Comparison of ENCODE assay signal across 1 cellular context in the genomic region with DNA sequence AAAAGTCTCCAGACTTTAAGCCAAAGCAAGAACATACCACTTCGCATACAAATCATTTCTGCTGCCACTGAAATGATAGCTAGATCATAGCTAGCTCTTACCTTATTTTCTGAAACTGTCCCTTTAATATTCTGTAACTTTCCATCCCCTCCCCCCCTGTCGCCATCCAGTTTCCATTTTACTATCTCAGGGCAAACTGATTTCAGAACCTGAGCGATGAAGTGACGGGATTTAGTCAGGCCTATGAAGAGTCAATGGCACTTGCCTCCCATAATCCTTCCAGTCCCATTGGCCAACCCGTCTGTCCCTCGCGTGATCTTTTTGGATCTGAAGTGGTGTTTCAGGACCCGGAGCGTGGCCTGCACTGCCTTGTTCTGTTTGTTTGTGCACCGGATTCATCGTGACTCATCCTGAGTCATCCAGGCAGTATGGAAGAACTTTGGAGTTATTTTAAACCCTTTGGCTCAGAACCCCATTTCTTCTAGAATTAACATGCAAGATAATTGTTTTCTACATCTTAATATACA.
TF ChIP-seq lines count a peak whose summit lies in the region.

No MANE protein-coding gene starts in this region.

TF ChIP-seq in GM12878, 131 proteins besides CTCF, POLR2A, EP300 and RAD21 (continued from another document and continues in another):
- TF ChIP-seq ZNF274 (IDR thresholded peaks at IDR 0.05; ENCODE audit: insufficient read depth, insufficient read length) (no peak), NFXL1 (IDR thresholded peaks at IDR 0.05; ENCODE audit: borderline replicate concordance) (no peak), IRF4 (IDR thresholded peaks at IDR 0.05; ENCODE audit: low read depth, low read length) (0 out of 2 replicates have a peak, but pooled peaks have one; percentile 25), RUNX3 (IDR thresholded peaks at IDR 0.05; ENCODE audit: low read length) (no peak; the same call in 1 of the 2 replicates), BRCA1 (IDR thresholded peaks at IDR 0.05; ENCODE audit: low read depth, low read length) (no peak), RELA (IDR thresholded peaks at IDR 0.05; ENCODE audit: borderline replicate concordance, partially characterized antibody) (no peak), NFYA (IDR thresholded peaks at IDR 0.05; ENCODE audit: borderline replicate concordance, low read depth, low read length) (no peak), YY1 (IDR thresholded peaks at IDR 0.05; ENCODE audit: low read depth, low read length) (no peak), EZH2 (IDR thresholded peaks at IDR 0.05; ENCODE audit: borderline replicate concordance, control insufficient read depth, low read depth, low read length) (no peak), HCFC1 (IDR thresholded peaks at IDR 0.05; ENCODE audit: low read length) (no peak), ZBED1 (IDR thresholded peaks at IDR 0.05; ENCODE audit: borderline replicate concordance) (no peak), RFX5 (IDR thresholded peaks at IDR 0.05; ENCODE audit: low read depth, low read length) (no peak), MEF2B (IDR thresholded peaks at IDR 0.05; ENCODE audit: partially characterized antibody, poor library complexity, severe bottlenecking) (no peak), GABPA (IDR thresholded peaks at IDR 0.05; ENCODE audit: low read depth) (no peak), CREM (IDR thresholded peaks at IDR 0.05; ENCODE audit: low read depth) (0 out of 2 replicates have a peak, but pooled peaks have one; percentile 16), MYC (IDR thresholded peaks at IDR 0.05; ENCODE audit: insufficient read depth, insufficient read length, insufficient replicate concordance, low read length, severe bottlenecking) (no peak), ZSCAN29 (IDR thresholded peaks at IDR 0.05) (no peak), EGR1 (IDR thresholded peaks at IDR 0.05; ENCODE audit: borderline replicate concordance in 1 of 2, low read depth in 2 of 2, low read length in 2 of 2) (no peak), TCF12 (IDR thresholded peaks at IDR 0.05; ENCODE audit: low read depth, low read length) (no peak), CHD1 (IDR thresholded peaks at IDR 0.05; ENCODE audit: low read depth, low read length) (no peak), HDGF (IDR thresholded peaks at IDR 0.05) (no peak), ZNF217 (IDR thresholded peaks at IDR 0.05) (no peak), LARP7 (IDR thresholded peaks at IDR 0.05) (no peak), MEF2A (IDR thresholded peaks at IDR 0.05; ENCODE audit: insufficient read depth, low read depth, low read length) (no peak), JUNB (IDR thresholded peaks at IDR 0.05) (peak; percentile 66), SRF (IDR thresholded peaks at IDR 0.05; ENCODE audit: low read depth in 2 of 2, low read length in 2 of 2) (no peak), CBX3 (IDR thresholded peaks at IDR 0.05; ENCODE audit: borderline replicate concordance, low read depth) (no peak), NFIC (IDR thresholded peaks at IDR 0.05; ENCODE audit: low read depth, low read length) (peak; percentile 53; the same call in 1 of the 2 replicates), POU2F2 (IDR thresholded peaks at IDR 0.05; ENCODE audit: borderline replicate concordance, low read depth, low read length) (no peak), SP1 (IDR thresholded peaks at IDR 0.05; ENCODE audit: low read depth, low read length) (no peak)
- TF ChIP-seq, protein P1, sequence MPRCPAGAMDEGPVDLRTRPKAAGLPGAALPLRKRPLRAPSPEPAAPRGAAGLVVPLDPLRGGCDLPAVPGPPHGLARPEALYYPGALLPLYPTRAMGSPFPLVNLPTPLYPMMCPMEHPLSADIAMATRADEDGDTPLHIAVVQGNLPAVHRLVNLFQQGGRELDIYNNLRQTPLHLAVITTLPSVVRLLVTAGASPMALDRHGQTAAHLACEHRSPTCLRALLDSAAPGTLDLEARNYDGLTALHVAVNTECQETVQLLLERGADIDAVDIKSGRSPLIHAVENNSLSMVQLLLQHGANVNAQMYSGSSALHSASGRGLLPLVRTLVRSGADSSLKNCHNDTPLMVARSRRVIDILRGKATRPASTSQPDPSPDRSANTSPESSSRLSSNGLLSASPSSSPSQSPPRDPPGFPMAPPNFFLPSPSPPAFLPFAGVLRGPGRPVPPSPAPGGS (IDR thresholded peaks at IDR 0.05; ENCODE audit: borderline replicate concordance, insufficient read depth, low read depth, low read length, poor library complexity, severe bottlenecking), result peak; percentile 66
- TF ChIP-seq, protein P2, sequence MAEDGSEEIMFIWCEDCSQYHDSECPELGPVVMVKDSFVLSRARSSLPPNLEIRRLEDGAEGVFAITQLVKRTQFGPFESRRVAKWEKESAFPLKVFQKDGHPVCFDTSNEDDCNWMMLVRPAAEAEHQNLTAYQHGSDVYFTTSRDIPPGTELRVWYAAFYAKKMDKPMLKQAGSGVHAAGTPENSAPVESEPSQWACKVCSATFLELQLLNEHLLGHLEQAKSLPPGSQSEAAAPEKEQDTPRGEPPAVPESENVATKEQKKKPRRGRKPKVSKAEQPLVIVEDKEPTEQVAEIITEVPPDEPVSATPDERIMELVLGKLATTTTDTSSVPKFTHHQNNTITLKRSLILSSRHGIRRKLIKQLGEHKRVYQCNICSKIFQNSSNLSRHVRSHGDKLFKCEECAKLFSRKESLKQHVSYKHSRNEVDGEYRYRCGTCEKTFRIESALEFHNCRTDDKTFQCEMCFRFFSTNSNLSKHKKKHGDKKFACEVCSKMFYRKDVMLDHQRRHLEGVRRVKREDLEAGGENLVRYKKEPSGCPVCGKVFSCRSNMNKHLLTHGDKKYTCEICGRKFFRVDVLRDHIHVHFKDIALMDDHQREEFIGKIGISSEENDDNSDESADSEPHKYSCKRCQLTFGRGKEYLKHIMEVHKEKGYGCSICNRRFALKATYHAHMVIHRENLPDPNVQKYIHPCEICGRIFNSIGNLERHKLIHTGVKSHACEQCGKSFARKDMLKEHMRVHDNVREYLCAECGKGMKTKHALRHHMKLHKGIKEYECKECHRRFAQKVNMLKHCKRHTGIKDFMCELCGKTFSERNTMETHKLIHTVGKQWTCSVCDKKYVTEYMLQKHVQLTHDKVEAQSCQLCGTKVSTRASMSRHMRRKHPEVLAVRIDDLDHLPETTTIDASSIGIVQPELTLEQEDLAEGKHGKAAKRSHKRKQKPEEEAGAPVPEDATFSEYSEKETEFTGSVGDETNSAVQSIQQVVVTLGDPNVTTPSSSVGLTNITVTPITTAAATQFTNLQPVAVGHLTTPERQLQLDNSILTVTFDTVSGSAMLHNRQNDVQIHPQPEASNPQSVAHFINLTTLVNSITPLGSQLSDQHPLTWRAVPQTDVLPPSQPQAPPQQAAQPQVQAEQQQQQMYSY (CRISPR knock-in tag; IDR thresholded peaks at IDR 0.05), result no peak
- TF ChIP-seq, protein P3, sequence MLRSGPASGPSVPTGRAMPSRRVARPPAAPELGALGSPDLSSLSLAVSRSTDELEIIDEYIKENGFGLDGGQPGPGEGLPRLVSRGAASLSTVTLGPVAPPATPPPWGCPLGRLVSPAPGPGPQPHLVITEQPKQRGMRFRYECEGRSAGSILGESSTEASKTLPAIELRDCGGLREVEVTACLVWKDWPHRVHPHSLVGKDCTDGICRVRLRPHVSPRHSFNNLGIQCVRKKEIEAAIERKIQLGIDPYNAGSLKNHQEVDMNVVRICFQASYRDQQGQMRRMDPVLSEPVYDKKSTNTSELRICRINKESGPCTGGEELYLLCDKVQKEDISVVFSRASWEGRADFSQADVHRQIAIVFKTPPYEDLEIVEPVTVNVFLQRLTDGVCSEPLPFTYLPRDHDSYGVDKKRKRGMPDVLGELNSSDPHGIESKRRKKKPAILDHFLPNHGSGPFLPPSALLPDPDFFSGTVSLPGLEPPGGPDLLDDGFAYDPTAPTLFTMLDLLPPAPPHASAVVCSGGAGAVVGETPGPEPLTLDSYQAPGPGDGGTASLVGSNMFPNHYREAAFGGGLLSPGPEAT (IDR thresholded peaks at IDR 0.05; ENCODE audit: low read depth), result no peak
- TF ChIP-seq, protein P4, sequence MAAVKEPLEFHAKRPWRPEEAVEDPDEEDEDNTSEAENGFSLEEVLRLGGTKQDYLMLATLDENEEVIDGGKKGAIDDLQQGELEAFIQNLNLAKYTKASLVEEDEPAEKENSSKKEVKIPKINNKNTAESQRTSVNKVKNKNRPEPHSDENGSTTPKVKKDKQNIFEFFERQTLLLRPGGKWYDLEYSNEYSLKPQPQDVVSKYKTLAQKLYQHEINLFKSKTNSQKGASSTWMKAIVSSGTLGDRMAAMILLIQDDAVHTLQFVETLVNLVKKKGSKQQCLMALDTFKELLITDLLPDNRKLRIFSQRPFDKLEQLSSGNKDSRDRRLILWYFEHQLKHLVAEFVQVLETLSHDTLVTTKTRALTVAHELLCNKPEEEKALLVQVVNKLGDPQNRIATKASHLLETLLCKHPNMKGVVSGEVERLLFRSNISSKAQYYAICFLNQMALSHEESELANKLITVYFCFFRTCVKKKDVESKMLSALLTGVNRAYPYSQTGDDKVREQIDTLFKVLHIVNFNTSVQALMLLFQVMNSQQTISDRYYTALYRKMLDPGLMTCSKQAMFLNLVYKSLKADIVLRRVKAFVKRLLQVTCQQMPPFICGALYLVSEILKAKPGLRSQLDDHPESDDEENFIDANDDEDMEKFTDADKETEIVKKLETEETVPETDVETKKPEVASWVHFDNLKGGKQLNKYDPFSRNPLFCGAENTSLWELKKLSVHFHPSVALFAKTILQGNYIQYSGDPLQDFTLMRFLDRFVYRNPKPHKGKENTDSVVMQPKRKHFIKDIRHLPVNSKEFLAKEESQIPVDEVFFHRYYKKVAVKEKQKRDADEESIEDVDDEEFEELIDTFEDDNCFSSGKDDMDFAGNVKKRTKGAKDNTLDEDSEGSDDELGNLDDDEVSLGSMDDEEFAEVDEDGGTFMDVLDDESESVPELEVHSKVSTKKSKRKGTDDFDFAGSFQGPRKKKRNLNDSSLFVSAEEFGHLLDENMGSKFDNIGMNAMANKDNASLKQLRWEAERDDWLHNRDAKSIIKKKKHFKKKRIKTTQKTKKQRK (IDR thresholded peaks at IDR 0.05; ENCODE audit: low read depth, low read length), result no peak
- TF ChIP-seq, protein P5, sequence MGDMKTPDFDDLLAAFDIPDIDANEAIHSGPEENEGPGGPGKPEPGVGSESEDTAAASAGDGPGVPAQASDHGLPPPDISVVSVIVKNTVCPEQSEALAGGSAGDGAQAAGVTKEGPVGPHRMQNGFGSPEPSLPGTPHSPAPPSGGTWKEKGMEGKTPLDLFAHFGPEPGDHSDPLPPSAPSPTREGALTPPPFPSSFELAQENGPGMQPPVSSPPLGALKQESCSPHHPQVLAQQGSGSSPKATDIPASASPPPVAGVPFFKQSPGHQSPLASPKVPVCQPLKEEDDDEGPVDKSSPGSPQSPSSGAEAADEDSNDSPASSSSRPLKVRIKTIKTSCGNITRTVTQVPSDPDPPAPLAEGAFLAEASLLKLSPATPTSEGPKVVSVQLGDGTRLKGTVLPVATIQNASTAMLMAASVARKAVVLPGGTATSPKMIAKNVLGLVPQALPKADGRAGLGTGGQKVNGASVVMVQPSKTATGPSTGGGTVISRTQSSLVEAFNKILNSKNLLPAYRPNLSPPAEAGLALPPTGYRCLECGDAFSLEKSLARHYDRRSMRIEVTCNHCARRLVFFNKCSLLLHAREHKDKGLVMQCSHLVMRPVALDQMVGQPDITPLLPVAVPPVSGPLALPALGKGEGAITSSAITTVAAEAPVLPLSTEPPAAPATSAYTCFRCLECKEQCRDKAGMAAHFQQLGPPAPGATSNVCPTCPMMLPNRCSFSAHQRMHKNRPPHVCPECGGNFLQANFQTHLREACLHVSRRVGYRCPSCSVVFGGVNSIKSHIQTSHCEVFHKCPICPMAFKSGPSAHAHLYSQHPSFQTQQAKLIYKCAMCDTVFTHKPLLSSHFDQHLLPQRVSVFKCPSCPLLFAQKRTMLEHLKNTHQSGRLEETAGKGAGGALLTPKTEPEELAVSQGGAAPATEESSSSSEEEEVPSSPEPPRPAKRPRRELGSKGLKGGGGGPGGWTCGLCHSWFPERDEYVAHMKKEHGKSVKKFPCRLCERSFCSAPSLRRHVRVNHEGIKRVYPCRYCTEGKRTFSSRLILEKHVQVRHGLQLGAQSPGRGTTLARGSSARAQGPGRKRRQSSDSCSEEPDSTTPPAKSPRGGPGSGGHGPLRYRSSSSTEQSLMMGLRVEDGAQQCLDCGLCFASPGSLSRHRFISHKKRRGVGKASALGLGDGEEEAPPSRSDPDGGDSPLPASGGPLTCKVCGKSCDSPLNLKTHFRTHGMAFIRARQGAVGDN (IDR thresholded peaks at IDR 0.05), result no peak
- TF ChIP-seq, protein P6, sequence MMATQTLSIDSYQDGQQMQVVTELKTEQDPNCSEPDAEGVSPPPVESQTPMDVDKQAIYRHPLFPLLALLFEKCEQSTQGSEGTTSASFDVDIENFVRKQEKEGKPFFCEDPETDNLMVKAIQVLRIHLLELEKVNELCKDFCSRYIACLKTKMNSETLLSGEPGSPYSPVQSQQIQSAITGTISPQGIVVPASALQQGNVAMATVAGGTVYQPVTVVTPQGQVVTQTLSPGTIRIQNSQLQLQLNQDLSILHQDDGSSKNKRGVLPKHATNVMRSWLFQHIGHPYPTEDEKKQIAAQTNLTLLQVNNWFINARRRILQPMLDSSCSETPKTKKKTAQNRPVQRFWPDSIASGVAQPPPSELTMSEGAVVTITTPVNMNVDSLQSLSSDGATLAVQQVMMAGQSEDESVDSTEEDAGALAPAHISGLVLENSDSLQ (IDR thresholded peaks at IDR 0.05), result peak; percentile 22; the same call in 1 of the 2 replicates
- TF ChIP-seq, protein P7, sequence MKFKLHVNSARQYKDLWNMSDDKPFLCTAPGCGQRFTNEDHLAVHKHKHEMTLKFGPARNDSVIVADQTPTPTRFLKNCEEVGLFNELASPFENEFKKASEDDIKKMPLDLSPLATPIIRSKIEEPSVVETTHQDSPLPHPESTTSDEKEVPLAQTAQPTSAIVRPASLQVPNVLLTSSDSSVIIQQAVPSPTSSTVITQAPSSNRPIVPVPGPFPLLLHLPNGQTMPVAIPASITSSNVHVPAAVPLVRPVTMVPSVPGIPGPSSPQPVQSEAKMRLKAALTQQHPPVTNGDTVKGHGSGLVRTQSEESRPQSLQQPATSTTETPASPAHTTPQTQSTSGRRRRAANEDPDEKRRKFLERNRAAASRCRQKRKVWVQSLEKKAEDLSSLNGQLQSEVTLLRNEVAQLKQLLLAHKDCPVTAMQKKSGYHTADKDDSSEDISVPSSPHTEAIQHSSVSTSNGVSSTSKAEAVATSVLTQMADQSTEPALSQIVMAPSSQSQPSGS (IDR thresholded peaks at IDR 0.05; ENCODE audit: low read length), result no peak
- TF ChIP-seq, protein P8, sequence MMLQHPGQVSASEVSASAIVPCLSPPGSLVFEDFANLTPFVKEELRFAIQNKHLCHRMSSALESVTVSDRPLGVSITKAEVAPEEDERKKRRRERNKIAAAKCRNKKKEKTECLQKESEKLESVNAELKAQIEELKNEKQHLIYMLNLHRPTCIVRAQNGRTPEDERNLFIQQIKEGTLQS (IDR thresholded peaks at IDR 0.05; ENCODE audit: borderline replicate concordance, extremely low read depth, low read depth, low read length), result no peak
- TF ChIP-seq, protein P9, sequence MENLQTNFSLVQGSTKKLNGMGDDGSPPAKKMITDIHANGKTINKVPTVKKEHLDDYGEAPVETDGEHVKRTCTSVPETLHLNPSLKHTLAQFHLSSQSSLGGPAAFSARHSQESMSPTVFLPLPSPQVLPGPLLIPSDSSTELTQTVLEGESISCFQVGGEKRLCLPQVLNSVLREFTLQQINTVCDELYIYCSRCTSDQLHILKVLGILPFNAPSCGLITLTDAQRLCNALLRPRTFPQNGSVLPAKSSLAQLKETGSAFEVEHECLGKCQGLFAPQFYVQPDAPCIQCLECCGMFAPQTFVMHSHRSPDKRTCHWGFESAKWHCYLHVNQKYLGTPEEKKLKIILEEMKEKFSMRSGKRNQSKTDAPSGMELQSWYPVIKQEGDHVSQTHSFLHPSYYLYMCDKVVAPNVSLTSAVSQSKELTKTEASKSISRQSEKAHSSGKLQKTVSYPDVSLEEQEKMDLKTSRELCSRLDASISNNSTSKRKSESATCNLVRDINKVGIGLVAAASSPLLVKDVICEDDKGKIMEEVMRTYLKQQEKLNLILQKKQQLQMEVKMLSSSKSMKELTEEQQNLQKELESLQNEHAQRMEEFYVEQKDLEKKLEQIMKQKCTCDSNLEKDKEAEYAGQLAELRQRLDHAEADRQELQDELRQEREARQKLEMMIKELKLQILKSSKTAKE (IDR thresholded peaks at IDR 0.05; ENCODE audit: low read depth, poor library complexity, severe bottlenecking), result no peak
